Comparison of ENCODE assay signal across 8 cellular contexts in genomic region chr11:809287-810039, GRCh38. TPM values are rescaled to one million over a fixed set of nuclear protein-coding genes. Genes with fewer than 3 reads are reported as not detected.
DNase-seq lines count a peak whose midpoint lies in the region; ATAC-seq lines count a peak whose summit lies in the region.

Gene RPLP2, plus strand, starts transcription at chr11:809967. Its CDS starts 268 bp downstream, at chr11:810235.

- peak within 1 kb of the TSS; percentile 79 to 92 for H3K4ac ChIP-seq in mesenchymal stem cell (ENCODE audit: low read depth in 1 of 2, low read length in 2 of 2)

- peak within 1 kb of the TSS; percentile 96 for H4K91ac ChIP-seq in mesenchymal stem cell (ENCODE audit: low read length)

- H3K4me2 ChIP-seq in mesenchymal stem cell (ENCODE audit: low read length, poor library complexity, severe bottlenecking): peak within 1 kb of the TSS; percentile 67

- peak within 1 kb of the TSS in 1 of 2 experiments; percentile 99 for H3K14ac ChIP-seq in mesenchymal stem cell (ENCODE audit: low read length in 2 of 2)

- peak within 1 kb of the TSS; percentile 90 for H3K27ac ChIP-seq in mesenchymal stem cell (ENCODE audit: low read length, poor library complexity, severe bottlenecking)

- peaks cover 15% of the 10 kb centered on the region for H3K79me1 ChIP-seq in mesenchymal stem cell (replicated peaks; ENCODE audit: low read length, poor library complexity, severe bottlenecking)

- peak within 1 kb of the TSS in 1 of 2 experiments; percentile 60 for H2BK12ac ChIP-seq in mesenchymal stem cell (ENCODE audit: low read length in 2 of 2)

- peak within 1 kb of the TSS; percentile 94 to 97 for H3K18ac ChIP-seq in mesenchymal stem cell (ENCODE audit: low read depth in 1 of 2, low read length in 2 of 2)

- H3K27ac Mint-ChIP-seq in effector memory CD8-positive, alpha-beta T cell: peak within 1 kb of the TSS; percentile 94 to 97

- peaks cover 30 to 34% of the 10 kb centered on the region in 2 donors for H3K4me1 Mint-ChIP-seq in effector memory CD8-positive, alpha-beta T cell (ENCODE audit: low read depth in 2 of 2)

- H3K36me3 Mint-ChIP-seq in effector memory CD8-positive, alpha-beta T cell (ENCODE audit: insufficient read depth): peaks cover 33% of the 10 kb centered on the region

- under 1% methylated on average over 69 of the region's 81 CpGs for WGBS in mesenchymal stem cell

- peaks cover 29% of the 10 kb centered on the region for H3K4me1 ChIP-seq in mesenchymal stem cell (ENCODE audit: control insufficient read depth, insufficient read depth, low read depth, low read length)

- no peaks in the 10 kb centered on the region for H3K9me3 Mint-ChIP-seq in effector memory CD8-positive, alpha-beta T cell

- H3K9me3 ChIP-seq in mesenchymal stem cell (ENCODE audit: control insufficient read depth, low read length): no peaks in the 10 kb centered on the region

- peak within 1 kb of the TSS; percentile 84 for H2AFZ ChIP-seq in mesenchymal stem cell (ENCODE audit: low read depth, low read length)

- peak; percentile 83 for DNase-seq in CMK (ENCODE audit: low read depth)
- peak; percentile 95 for DNase-seq in HT1080 (ENCODE audit: low read depth)
- DNase-seq in NOMO-1 treated with DMSO at 0.1 percent for 48 hours (lab: John Stamatoyannopoulos, UW; ENCODE audit: unreplicated experiment): peak; percentile 92
- peak; percentile 94 to 96 for DNase-seq in activated CD8-positive, alpha-beta memory T cell treated with anti-CD3 and anti-CD28 coated beads for 4 hours (ENCODE audit: low read depth in 2 of 2)
- DNase-seq in effector memory CD8-positive, alpha-beta T cell: peak; percentile 96 to 99 (median 98)
- peak; percentile 98 for DNase-seq in mesenchymal stem cell
- DNase-seq in stimulated activated CD8-positive, alpha-beta memory T cell treated with anti-CD3 and anti-CD28 coated beads, Interleukin-12 subunit alpha, Interleukin-12 subunit beta, amount 100 ng/mL, for 4 hours (ENCODE audit: low read depth): peak; percentile 98

- no peaks in the 10 kb centered on the region for H3K27me3 Mint-ChIP-seq in effector memory CD8-positive, alpha-beta T cell

- H3K23ac ChIP-seq in mesenchymal stem cell (ENCODE audit: low read length in 2 of 2): peak within 1 kb of the TSS in 1 of 2 experiments; percentile 86

- H2BK5ac ChIP-seq in mesenchymal stem cell (ENCODE audit: low read depth, low read length, poor library complexity, severe bottlenecking): peak within 1 kb of the TSS; percentile 79

- peaks cover 30% of the 10 kb centered on the region in 2 experiments for H3K36me3 ChIP-seq in mesenchymal stem cell (ENCODE audit: control insufficient read depth in 1 of 2, insufficient read depth in 2 of 2, low read depth in 1 of 2, low read length in 2 of 2)

- peak within 1 kb of the TSS; percentile 65 for H2BK120ac ChIP-seq in mesenchymal stem cell (ENCODE audit: low read depth, low read length)

- H4K8ac ChIP-seq in mesenchymal stem cell (ENCODE audit: low read length): peak within 1 kb of the TSS; percentile 93

- H3K27me3 ChIP-seq in mesenchymal stem cell (ENCODE audit: control insufficient read depth in 1 of 2, insufficient read depth in 1 of 2, low read length in 2 of 2): no peaks in the 10 kb centered on the region

- H2AK5ac ChIP-seq in mesenchymal stem cell (ENCODE audit: low read length, severe bottlenecking): peak within 1 kb of the TSS; percentile 57

- H3K4me3 ChIP-seq in mesenchymal stem cell (ENCODE audit: insufficient read depth in 1 of 2, low read depth in 1 of 2, low read length in 2 of 2): peak within 1 kb of the TSS; percentile 83 to 90

- ATAC-seq in GM21360 (IDR thresholded peaks at IDR 0.05; ENCODE audit: unreplicated experiment): peak; percentile 68
- ATAC-seq in effector memory CD8-positive, alpha-beta T cell (replicated peaks): peak; percentile 82

- peak within 1 kb of the TSS; percentile 89 to 90 for H3K4me3 Mint-ChIP-seq in effector memory CD8-positive, alpha-beta T cell

- H2BK15ac ChIP-seq in mesenchymal stem cell (ENCODE audit: low read depth, poor library complexity, severe bottlenecking): peak within 1 kb of the TSS; percentile 12

- peak within 1 kb of the TSS; percentile 90 for H3K9ac ChIP-seq in mesenchymal stem cell (ENCODE audit: low read length)

RNA-seq across cellular contexts. Expression of gene RPLP2, which starts in this region (rescaled TPM):
- total RNA-seq in HT1080 (2014; rRNA removed; shearing (Covaris generic)): 1,130 and 1,145 TPM in 2 replicates
- 1,002 and 1,950 TPM in 2 replicates for polyA plus RNA-seq in HT1080 (2015; cell fraction: cytosol; rRNA removed)
- 353 and 446 TPM in 2 replicates for polyA plus RNA-seq in HT1080 (2015; cell fraction: nucleus; rRNA removed)
- polyA plus RNA-seq in mesenchymal stem cell (2013, experiment 1 of 2): 3,881 TPM
- polyA plus RNA-seq in mesenchymal stem cell (2013, experiment 2 of 2): 4,036 TPM

Comparison
In these comparisons a context has a peak if more than half of its experiments do, and no peak if none do; other contexts are left out.
1. Peak in every context shown above with its lines: DNase-seq, ATAC-seq, H3K4me3 ChIP-seq and H3K27ac ChIP-seq.